1 cellular context compared by ENCODE assay signal in genomic region chr17:31724619-31725018, GRCh38.
TF ChIP-seq lines count a peak whose summit lies in the region.

No MANE protein-coding gene starts in this region.

TF ChIP-seq in H1, 55 proteins besides CTCF, POLR2A, EP300 and RAD21 (continued from another document):
- no peak for TF ChIP-seq CHD7 (IDR thresholded peaks at IDR 0.05; ENCODE audit: insufficient replicate concordance, low read length)
- TF ChIP-seq SP1 (IDR thresholded peaks at IDR 0.05; ENCODE audit: low read depth, low read length) = no peak
- no peak for TF ChIP-seq CEBPB (IDR thresholded peaks at IDR 0.05; ENCODE audit: low read depth, low read length)
- TF ChIP-seq PHF8 (conservative IDR thresholded peaks at IDR 0.05; ENCODE audit: low read depth, low read length) = no peak
- no peak for TF ChIP-seq RXRA (IDR thresholded peaks at IDR 0.05; ENCODE audit: insufficient read depth, low read depth, low read length)
